In the genomic region with DNA sequence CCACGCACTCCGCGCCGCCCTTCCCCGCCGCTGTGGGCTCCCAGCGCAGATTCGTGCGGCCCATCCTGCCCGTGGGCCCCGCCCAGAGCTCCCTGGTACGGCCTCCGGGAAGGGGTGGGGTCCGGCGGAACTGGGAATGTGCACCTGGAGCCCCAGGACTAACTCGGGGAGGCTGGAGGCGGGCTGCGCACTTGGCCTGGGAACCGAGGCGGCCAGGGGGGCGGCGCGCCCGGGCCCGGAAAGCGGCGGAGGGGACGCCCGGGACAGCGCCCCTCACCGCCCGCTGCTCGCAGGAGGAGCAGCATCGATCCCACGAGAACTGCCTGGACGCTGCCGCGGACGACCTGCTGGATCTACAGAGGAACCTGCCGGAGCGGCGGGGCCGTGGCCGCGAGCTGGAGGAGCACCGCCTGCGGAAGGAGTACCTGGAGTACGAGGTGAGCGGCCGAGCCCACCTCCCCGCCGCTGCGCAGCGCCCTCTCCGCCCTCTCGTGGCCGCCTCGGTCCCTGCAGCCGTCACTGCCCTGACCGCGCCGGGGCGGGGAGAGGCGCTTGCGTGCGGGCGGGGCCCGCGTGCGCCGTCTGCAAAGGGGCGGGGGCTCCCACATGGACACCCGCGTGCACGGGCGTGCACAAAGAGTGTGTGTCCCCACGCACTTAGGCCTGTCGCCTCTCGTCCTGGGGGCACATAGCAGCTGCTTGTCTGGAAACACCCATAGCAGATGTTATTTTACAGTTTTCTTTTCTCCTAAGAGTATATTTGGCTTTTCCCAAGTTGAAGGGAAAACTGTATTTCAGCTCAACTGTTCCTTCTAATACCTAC, we compare ENCODE assay signal across 1 cellular context.
A peak's percentile ranks its signal among the peaks of the same experiment; 100 is the strongest.
TF ChIP-seq lines count a peak whose summit lies in the region.

No MANE protein-coding gene starts in this region.

TF ChIP-seq in WTC11, 78 proteins besides CTCF, POLR2A, EP300 and RAD21 (continued from another document and continues in another):
- TF ChIP-seq, protein P1, sequence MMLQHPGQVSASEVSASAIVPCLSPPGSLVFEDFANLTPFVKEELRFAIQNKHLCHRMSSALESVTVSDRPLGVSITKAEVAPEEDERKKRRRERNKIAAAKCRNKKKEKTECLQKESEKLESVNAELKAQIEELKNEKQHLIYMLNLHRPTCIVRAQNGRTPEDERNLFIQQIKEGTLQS (CRISPR knock-in tag; conservative IDR thresholded peaks at IDR 0.05): no peak
- TF ChIP-seq JAZF1 (CRISPR knock-in tag; IDR thresholded peaks at IDR 0.05): no peak
- TF ChIP-seq, protein P2, sequence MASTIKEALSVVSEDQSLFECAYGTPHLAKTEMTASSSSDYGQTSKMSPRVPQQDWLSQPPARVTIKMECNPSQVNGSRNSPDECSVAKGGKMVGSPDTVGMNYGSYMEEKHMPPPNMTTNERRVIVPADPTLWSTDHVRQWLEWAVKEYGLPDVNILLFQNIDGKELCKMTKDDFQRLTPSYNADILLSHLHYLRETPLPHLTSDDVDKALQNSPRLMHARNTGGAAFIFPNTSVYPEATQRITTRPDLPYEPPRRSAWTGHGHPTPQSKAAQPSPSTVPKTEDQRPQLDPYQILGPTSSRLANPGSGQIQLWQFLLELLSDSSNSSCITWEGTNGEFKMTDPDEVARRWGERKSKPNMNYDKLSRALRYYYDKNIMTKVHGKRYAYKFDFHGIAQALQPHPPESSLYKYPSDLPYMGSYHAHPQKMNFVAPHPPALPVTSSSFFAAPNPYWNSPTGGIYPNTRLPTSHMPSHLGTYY (CRISPR knock-in tag; IDR thresholded peaks at IDR 0.05): no peak
- TF ChIP-seq CBFB (CRISPR knock-in tag; IDR thresholded peaks at IDR 0.05; ENCODE audit: low read depth): 0 out of 2 replicates have a peak, but pooled peaks have one; percentile 59
- TF ChIP-seq SP1 (CRISPR knock-in tag; conservative IDR thresholded peaks at IDR 0.05): peak; percentile 66
- TF ChIP-seq GRHL2 (CRISPR knock-in tag; IDR thresholded peaks at IDR 0.05; ENCODE audit: insufficient replicate concordance, severe bottlenecking): no peak
- no peak for TF ChIP-seq EMX1 (CRISPR knock-in tag; IDR thresholded peaks at IDR 0.05)
- TF ChIP-seq IRF2 (CRISPR knock-in tag; IDR thresholded peaks at IDR 0.05; ENCODE audit: borderline replicate concordance, low read depth): no peak
- TF ChIP-seq, protein P3, sequence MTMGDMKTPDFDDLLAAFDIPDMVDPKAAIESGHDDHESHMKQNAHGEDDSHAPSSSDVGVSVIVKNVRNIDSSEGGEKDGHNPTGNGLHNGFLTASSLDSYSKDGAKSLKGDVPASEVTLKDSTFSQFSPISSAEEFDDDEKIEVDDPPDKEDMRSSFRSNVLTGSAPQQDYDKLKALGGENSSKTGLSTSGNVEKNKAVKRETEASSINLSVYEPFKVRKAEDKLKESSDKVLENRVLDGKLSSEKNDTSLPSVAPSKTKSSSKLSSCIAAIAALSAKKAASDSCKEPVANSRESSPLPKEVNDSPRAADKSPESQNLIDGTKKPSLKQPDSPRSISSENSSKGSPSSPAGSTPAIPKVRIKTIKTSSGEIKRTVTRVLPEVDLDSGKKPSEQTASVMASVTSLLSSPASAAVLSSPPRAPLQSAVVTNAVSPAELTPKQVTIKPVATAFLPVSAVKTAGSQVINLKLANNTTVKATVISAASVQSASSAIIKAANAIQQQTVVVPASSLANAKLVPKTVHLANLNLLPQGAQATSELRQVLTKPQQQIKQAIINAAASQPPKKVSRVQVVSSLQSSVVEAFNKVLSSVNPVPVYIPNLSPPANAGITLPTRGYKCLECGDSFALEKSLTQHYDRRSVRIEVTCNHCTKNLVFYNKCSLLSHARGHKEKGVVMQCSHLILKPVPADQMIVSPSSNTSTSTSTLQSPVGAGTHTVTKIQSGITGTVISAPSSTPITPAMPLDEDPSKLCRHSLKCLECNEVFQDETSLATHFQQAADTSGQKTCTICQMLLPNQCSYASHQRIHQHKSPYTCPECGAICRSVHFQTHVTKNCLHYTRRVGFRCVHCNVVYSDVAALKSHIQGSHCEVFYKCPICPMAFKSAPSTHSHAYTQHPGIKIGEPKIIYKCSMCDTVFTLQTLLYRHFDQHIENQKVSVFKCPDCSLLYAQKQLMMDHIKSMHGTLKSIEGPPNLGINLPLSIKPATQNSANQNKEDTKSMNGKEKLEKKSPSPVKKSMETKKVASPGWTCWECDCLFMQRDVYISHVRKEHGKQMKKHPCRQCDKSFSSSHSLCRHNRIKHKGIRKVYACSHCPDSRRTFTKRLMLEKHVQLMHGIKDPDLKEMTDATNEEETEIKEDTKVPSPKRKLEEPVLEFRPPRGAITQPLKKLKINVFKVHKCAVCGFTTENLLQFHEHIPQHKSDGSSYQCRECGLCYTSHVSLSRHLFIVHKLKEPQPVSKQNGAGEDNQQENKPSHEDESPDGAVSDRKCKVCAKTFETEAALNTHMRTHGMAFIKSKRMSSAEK (CRISPR knock-in tag; IDR thresholded peaks at IDR 0.05; ENCODE audit: borderline replicate concordance): no peak
- no peak for TF ChIP-seq ZNF121 (CRISPR knock-in tag; IDR thresholded peaks at IDR 0.05)
- TF ChIP-seq NFATC4 (CRISPR knock-in tag; IDR thresholded peaks at IDR 0.05): no peak
- TF ChIP-seq, protein P4, sequence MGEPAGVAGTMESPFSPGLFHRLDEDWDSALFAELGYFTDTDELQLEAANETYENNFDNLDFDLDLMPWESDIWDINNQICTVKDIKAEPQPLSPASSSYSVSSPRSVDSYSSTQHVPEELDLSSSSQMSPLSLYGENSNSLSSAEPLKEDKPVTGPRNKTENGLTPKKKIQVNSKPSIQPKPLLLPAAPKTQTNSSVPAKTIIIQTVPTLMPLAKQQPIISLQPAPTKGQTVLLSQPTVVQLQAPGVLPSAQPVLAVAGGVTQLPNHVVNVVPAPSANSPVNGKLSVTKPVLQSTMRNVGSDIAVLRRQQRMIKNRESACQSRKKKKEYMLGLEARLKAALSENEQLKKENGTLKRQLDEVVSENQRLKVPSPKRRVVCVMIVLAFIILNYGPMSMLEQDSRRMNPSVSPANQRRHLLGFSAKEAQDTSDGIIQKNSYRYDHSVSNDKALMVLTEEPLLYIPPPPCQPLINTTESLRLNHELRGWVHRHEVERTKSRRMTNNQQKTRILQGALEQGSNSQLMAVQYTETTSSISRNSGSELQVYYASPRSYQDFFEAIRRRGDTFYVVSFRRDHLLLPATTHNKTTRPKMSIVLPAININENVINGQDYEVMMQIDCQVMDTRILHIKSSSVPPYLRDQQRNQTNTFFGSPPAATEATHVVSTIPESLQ (CRISPR knock-in tag; IDR thresholded peaks at IDR 0.05): no peak
- TF ChIP-seq, protein P5, sequence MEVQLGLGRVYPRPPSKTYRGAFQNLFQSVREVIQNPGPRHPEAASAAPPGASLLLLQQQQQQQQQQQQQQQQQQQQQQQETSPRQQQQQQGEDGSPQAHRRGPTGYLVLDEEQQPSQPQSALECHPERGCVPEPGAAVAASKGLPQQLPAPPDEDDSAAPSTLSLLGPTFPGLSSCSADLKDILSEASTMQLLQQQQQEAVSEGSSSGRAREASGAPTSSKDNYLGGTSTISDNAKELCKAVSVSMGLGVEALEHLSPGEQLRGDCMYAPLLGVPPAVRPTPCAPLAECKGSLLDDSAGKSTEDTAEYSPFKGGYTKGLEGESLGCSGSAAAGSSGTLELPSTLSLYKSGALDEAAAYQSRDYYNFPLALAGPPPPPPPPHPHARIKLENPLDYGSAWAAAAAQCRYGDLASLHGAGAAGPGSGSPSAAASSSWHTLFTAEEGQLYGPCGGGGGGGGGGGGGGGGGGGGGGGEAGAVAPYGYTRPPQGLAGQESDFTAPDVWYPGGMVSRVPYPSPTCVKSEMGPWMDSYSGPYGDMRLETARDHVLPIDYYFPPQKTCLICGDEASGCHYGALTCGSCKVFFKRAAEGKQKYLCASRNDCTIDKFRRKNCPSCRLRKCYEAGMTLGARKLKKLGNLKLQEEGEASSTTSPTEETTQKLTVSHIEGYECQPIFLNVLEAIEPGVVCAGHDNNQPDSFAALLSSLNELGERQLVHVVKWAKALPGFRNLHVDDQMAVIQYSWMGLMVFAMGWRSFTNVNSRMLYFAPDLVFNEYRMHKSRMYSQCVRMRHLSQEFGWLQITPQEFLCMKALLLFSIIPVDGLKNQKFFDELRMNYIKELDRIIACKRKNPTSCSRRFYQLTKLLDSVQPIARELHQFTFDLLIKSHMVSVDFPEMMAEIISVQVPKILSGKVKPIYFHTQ (CRISPR knock-in tag; IDR thresholded peaks at IDR 0.05): no peak
- TF ChIP-seq, protein P6, sequence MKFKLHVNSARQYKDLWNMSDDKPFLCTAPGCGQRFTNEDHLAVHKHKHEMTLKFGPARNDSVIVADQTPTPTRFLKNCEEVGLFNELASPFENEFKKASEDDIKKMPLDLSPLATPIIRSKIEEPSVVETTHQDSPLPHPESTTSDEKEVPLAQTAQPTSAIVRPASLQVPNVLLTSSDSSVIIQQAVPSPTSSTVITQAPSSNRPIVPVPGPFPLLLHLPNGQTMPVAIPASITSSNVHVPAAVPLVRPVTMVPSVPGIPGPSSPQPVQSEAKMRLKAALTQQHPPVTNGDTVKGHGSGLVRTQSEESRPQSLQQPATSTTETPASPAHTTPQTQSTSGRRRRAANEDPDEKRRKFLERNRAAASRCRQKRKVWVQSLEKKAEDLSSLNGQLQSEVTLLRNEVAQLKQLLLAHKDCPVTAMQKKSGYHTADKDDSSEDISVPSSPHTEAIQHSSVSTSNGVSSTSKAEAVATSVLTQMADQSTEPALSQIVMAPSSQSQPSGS (CRISPR knock-in tag; IDR thresholded peaks at IDR 0.05; ENCODE audit: borderline replicate concordance, low read depth): no peak
- TF ChIP-seq, protein P7, sequence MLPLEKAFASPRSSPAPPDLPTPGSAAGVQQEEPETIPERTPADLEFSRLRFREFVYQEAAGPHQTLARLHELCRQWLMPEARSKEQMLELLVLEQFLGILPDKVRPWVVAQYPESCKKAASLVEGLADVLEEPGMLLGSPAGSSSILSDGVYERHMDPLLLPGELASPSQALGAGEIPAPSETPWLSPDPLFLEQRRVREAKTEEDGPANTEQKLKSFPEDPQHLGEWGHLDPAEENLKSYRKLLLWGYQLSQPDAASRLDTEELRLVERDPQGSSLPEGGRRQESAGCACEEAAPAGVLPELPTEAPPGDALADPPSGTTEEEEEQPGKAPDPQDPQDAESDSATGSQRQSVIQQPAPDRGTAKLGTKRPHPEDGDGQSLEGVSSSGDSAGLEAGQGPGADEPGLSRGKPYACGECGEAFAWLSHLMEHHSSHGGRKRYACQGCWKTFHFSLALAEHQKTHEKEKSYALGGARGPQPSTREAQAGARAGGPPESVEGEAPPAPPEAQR (CRISPR knock-in tag; IDR thresholded peaks at IDR 0.05): no peak
- no peak for TF ChIP-seq SMAD4 (CRISPR knock-in tag; IDR thresholded peaks at IDR 0.05)
- no peak for TF ChIP-seq TEAD4 (CRISPR knock-in tag; IDR thresholded peaks at IDR 0.05)
- TF ChIP-seq, protein P8, sequence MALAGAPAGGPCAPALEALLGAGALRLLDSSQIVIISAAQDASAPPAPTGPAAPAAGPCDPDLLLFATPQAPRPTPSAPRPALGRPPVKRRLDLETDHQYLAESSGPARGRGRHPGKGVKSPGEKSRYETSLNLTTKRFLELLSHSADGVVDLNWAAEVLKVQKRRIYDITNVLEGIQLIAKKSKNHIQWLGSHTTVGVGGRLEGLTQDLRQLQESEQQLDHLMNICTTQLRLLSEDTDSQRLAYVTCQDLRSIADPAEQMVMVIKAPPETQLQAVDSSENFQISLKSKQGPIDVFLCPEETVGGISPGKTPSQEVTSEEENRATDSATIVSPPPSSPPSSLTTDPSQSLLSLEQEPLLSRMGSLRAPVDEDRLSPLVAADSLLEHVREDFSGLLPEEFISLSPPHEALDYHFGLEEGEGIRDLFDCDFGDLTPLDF (CRISPR knock-in tag; IDR thresholded peaks at IDR 0.05): no peak
- peak; percentile 98 for TF ChIP-seq ZNF263 (CRISPR knock-in tag; IDR thresholded peaks at IDR 0.05; ENCODE audit: low read depth)
- TF ChIP-seq, protein P9, sequence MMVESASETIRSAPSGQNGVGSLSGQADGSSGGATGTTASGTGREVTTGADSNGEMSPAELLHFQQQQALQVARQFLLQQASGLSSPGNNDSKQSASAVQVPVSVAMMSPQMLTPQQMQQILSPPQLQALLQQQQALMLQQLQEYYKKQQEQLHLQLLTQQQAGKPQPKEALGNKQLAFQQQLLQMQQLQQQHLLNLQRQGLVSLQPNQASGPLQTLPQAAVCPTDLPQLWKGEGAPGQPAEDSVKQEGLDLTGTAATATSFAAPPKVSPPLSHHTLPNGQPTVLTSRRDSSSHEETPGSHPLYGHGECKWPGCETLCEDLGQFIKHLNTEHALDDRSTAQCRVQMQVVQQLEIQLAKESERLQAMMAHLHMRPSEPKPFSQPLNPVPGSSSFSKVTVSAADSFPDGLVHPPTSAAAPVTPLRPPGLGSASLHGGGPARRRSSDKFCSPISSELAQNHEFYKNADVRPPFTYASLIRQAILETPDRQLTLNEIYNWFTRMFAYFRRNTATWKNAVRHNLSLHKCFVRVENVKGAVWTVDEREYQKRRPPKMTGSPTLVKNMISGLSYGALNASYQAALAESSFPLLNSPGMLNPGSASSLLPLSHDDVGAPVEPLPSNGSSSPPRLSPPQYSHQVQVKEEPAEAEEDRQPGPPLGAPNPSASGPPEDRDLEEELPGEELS (CRISPR knock-in tag; IDR thresholded peaks at IDR 0.05): peak; percentile 59; the same call in 1 of the 2 replicates
- TF ChIP-seq ZNF416 (CRISPR knock-in tag; IDR thresholded peaks at IDR 0.05): no peak
- TF ChIP-seq GABPB1 (CRISPR knock-in tag; IDR thresholded peaks at IDR 0.05): no peak
- no peak for TF ChIP-seq CREM (CRISPR knock-in tag; IDR thresholded peaks at IDR 0.05)
- TF ChIP-seq TCF7 (CRISPR knock-in tag; IDR thresholded peaks at IDR 0.05; ENCODE audit: low read depth): no peak
- TF ChIP-seq, protein P10, sequence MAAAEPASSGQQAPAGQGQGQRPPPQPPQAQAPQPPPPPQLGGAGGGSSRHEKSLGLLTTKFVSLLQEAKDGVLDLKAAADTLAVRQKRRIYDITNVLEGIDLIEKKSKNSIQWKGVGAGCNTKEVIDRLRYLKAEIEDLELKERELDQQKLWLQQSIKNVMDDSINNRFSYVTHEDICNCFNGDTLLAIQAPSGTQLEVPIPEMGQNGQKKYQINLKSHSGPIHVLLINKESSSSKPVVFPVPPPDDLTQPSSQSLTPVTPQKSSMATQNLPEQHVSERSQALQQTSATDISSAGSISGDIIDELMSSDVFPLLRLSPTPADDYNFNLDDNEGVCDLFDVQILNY (CRISPR knock-in tag; IDR thresholded peaks at IDR 0.05): no peak
